Comparison of ENCODE assay signal across 1 cellular context in the genomic region with DNA sequence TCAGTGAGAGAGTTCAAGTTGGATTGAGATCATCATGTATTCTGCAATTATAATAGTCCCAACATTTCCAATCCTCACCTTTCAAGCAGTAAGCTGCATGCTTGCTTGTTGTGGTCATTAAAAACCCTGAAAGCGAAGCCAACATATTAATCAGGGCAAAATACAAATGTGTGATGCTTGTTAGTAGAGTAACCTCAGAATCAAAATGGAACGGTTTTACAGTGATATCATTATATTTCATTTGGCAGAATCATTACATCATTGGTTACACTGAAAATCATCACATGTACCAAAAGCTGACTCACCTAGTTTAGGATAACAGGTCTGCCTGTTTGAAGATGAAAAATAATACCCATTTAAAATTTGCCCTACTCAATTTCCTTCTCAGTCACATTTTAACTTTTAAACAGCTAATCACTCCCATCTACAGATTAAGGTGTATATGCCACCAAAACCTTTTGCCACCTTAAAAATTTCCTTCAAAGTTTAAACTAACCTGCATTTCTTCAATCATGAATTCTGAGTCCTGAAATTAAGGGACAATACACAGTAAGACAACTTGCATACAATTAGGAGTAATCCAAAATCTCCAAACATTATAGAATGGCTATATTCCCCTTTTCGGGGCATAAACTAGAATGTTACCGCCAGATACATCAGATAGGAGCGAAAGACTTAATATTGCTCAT.
TF ChIP-seq lines count a peak whose summit lies in the region.

No MANE protein-coding gene starts in this region.

TF ChIP-seq in K562, 482 proteins besides CTCF, POLR2A, EP300 and RAD21 (continued from another document and continues in another):
- TF ChIP-seq HMGXB4 (CRISPR knock-in tag; IDR thresholded peaks at IDR 0.05) = no peak
- TF ChIP-seq TBL1XR1 (IDR thresholded peaks at IDR 0.05; ENCODE audit: low read length in 2 of 2) = 0 out of 4 replicates have a peak, but pooled peaks of 1 of the 2 experiments have one; percentile 17
- TF ChIP-seq, protein P1, sequence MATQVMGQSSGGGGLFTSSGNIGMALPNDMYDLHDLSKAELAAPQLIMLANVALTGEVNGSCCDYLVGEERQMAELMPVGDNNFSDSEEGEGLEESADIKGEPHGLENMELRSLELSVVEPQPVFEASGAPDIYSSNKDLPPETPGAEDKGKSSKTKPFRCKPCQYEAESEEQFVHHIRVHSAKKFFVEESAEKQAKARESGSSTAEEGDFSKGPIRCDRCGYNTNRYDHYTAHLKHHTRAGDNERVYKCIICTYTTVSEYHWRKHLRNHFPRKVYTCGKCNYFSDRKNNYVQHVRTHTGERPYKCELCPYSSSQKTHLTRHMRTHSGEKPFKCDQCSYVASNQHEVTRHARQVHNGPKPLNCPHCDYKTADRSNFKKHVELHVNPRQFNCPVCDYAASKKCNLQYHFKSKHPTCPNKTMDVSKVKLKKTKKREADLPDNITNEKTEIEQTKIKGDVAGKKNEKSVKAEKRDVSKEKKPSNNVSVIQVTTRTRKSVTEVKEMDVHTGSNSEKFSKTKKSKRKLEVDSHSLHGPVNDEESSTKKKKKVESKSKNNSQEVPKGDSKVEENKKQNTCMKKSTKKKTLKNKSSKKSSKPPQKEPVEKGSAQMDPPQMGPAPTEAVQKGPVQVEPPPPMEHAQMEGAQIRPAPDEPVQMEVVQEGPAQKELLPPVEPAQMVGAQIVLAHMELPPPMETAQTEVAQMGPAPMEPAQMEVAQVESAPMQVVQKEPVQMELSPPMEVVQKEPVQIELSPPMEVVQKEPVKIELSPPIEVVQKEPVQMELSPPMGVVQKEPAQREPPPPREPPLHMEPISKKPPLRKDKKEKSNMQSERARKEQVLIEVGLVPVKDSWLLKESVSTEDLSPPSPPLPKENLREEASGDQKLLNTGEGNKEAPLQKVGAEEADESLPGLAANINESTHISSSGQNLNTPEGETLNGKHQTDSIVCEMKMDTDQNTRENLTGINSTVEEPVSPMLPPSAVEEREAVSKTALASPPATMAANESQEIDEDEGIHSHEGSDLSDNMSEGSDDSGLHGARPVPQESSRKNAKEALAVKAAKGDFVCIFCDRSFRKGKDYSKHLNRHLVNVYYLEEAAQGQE (CRISPR knock-in tag; IDR thresholded peaks at IDR 0.05; ENCODE audit: low read depth) = no peak
- TF ChIP-seq ZNF143 (CRISPR knock-in tag; IDR thresholded peaks at IDR 0.05) = no peak
- no peak for TF ChIP-seq ZNF217 (CRISPR knock-in tag; IDR thresholded peaks at IDR 0.05)
- no peak for TF ChIP-seq ZNF511 (CRISPR knock-in tag; IDR thresholded peaks at IDR 0.05)
- TF ChIP-seq SLC30A9 (CRISPR knock-in tag; IDR thresholded peaks at IDR 0.05) = no peak
- no peak for TF ChIP-seq CBX5 (IDR thresholded peaks at IDR 0.05; ENCODE audit: borderline replicate concordance, low read depth)
- TF ChIP-seq CBX8 (IDR thresholded peaks at IDR 0.05; ENCODE audit: borderline replicate concordance, extremely low read depth, low read depth, low read length, poor library complexity, severe bottlenecking) = no peak
- TF ChIP-seq GTF3C2 (IDR thresholded peaks at IDR 0.05; ENCODE audit: borderline replicate concordance, extremely low read depth, insufficient read length) = no peak
- TF ChIP-seq RNF219 (CRISPR knock-in tag; IDR thresholded peaks at IDR 0.05) = no peak
- peak; percentile 30; the same call in 1 of the 2 replicates for TF ChIP-seq POLR2AphosphoS5 (IDR thresholded peaks at IDR 0.05; ENCODE audit: control insufficient read depth, insufficient read depth, low read depth, low read length)
- no peak for TF ChIP-seq CTBP1 (IDR thresholded peaks at IDR 0.05; ENCODE audit: borderline replicate concordance)
- TF ChIP-seq MYC (IDR thresholded peaks at IDR 0.05; ENCODE audit: low read depth, low read length) = no peak
- TF ChIP-seq MYC (CRISPR knock-in tag; IDR thresholded peaks at IDR 0.05; ENCODE audit: borderline replicate concordance, low read depth) = no peak
- peak; percentile 20; the same call in 1 of the 2 replicates for TF ChIP-seq PML (IDR thresholded peaks at IDR 0.05; ENCODE audit: low read length)
- TF ChIP-seq TAF1 (IDR thresholded peaks at IDR 0.05; ENCODE audit: control insufficient read depth, extremely low read depth, insufficient read depth, low read length, severe bottlenecking) = no peak
- TF ChIP-seq SIN3A (IDR thresholded peaks at IDR 0.05; ENCODE audit: borderline replicate concordance in 2 of 2, control insufficient read depth in 1 of 2, low read depth in 2 of 2, low read length in 2 of 2) = 0 out of 4 replicates have a peak, but pooled peaks of 1 of the 2 experiments have one; percentile 49
- TF ChIP-seq TRIM28 (IDR thresholded peaks at IDR 0.05) = 0 out of 2 replicates have a peak, but pooled peaks have one; percentile 22
- no peak for TF ChIP-seq ZNF384 (IDR thresholded peaks at IDR 0.05; ENCODE audit: low read depth, low read length)
- TF ChIP-seq MEF2D (tag; conservative IDR thresholded peaks at IDR 0.05; ENCODE audit: low read depth) = no peak
- TF ChIP-seq, protein P2, sequence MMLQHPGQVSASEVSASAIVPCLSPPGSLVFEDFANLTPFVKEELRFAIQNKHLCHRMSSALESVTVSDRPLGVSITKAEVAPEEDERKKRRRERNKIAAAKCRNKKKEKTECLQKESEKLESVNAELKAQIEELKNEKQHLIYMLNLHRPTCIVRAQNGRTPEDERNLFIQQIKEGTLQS (IDR thresholded peaks at IDR 0.05) = peak; percentile 90
- TF ChIP-seq, protein P2 (CRISPR knock-in tag; conservative IDR thresholded peaks at IDR 0.05) = no peak
- TF ChIP-seq SMARCC2 (IDR thresholded peaks at IDR 0.05; ENCODE audit: low read depth) = no peak
- no peak for TF ChIP-seq ZNF449 (CRISPR knock-in tag; IDR thresholded peaks at IDR 0.05)
- TF ChIP-seq SP1 (CRISPR knock-in tag; IDR thresholded peaks at IDR 0.05) = no peak
- no peak for TF ChIP-seq ZNF75A (CRISPR knock-in tag; IDR thresholded peaks at IDR 0.05)
- TF ChIP-seq MYBL2 (IDR thresholded peaks at IDR 0.05; ENCODE audit: low read depth) = no peak
- no peak for TF ChIP-seq MYBL2 (CRISPR knock-in tag; IDR thresholded peaks at IDR 0.05; ENCODE audit: borderline replicate concordance)
- peak; percentile 38 for TF ChIP-seq U2AF1 (optimal IDR thresholded peaks at IDR 0.05; ENCODE audit: low read depth, low read length)
- TF ChIP-seq ELF4 (CRISPR knock-in tag; IDR thresholded peaks at IDR 0.05) = no peak
- TF ChIP-seq FOXM1 (IDR thresholded peaks at IDR 0.05; ENCODE audit: low read depth) = no peak
- no peak for TF ChIP-seq FOXM1 (CRISPR knock-in tag; IDR thresholded peaks at IDR 0.05; ENCODE audit: low read depth)
- TF ChIP-seq ZNF347 (CRISPR knock-in tag; IDR thresholded peaks at IDR 0.05; ENCODE audit: low read depth) = no peak
- peak; percentile 31; the same call in 1 of the 2 replicates for TF ChIP-seq POLR2AphosphoS2 (IDR thresholded peaks at IDR 0.05; ENCODE audit: low read length)
- peak; percentile 27 for TF ChIP-seq CCNT2 (IDR thresholded peaks at IDR 0.05; ENCODE audit: borderline replicate concordance, extremely low read depth, insufficient read length, low read depth, low read length)
- TF ChIP-seq, protein P3, sequence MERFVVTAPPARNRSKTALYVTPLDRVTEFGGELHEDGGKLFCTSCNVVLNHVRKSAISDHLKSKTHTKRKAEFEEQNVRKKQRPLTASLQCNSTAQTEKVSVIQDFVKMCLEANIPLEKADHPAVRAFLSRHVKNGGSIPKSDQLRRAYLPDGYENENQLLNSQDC (CRISPR knock-in tag; IDR thresholded peaks at IDR 0.05) = no peak
- no peak for TF ChIP-seq GATAD2A (IDR thresholded peaks at IDR 0.05)
- peak; percentile 54; the same call in 1 of the 2 replicates for TF ChIP-seq ZNF586 (CRISPR knock-in tag; conservative IDR thresholded peaks at IDR 0.05)
- no peak for TF ChIP-seq SMARCE1 (IDR thresholded peaks at IDR 0.05)
- no peak for TF ChIP-seq HIVEP1 (CRISPR knock-in tag; IDR thresholded peaks at IDR 0.05)
- TF ChIP-seq POLR2G (IDR thresholded peaks at IDR 0.05; ENCODE audit: low read depth, low read length) = no peak; the same call in 1 of the 2 replicates
- no peak for TF ChIP-seq FOXA1 (IDR thresholded peaks at IDR 0.05; ENCODE audit: borderline replicate concordance)
- no peak for TF ChIP-seq HEY1 (CRISPR knock-in tag; IDR thresholded peaks at IDR 0.05; ENCODE audit: borderline replicate concordance)
- TF ChIP-seq, protein P4, sequence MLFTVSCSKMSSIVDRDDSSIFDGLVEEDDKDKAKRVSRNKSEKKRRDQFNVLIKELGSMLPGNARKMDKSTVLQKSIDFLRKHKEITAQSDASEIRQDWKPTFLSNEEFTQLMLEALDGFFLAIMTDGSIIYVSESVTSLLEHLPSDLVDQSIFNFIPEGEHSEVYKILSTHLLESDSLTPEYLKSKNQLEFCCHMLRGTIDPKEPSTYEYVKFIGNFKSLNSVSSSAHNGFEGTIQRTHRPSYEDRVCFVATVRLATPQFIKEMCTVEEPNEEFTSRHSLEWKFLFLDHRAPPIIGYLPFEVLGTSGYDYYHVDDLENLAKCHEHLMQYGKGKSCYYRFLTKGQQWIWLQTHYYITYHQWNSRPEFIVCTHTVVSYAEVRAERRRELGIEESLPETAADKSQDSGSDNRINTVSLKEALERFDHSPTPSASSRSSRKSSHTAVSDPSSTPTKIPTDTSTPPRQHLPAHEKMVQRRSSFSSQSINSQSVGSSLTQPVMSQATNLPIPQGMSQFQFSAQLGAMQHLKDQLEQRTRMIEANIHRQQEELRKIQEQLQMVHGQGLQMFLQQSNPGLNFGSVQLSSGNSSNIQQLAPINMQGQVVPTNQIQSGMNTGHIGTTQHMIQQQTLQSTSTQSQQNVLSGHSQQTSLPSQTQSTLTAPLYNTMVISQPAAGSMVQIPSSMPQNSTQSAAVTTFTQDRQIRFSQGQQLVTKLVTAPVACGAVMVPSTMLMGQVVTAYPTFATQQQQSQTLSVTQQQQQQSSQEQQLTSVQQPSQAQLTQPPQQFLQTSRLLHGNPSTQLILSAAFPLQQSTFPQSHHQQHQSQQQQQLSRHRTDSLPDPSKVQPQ (CRISPR knock-in tag; IDR thresholded peaks at IDR 0.05; ENCODE audit: borderline replicate concordance) = no peak
- no peak for TF ChIP-seq LCOR (CRISPR knock-in tag; IDR thresholded peaks at IDR 0.05)
- no peak for TF ChIP-seq SIX5 (IDR thresholded peaks at IDR 0.05; ENCODE audit: borderline replicate concordance in 1 of 2, insufficient read depth in 1 of 2, low read depth in 1 of 2, low read length in 2 of 2)
